In genomic region chr11:118908931-118909618, GRCh38 we compare ENCODE assay signal across 8 cellular contexts. TPM values are rescaled to one million over a fixed set of nuclear protein-coding genes. Genes with fewer than 3 reads are reported as not detected.
DNase-seq lines count a peak whose midpoint lies in the region; ATAC-seq, FAIRE-seq and TF ChIP-seq lines count a peak whose summit lies in the region.

No MANE protein-coding gene starts in this region.

- no peak for TF ChIP-seq CTCF in colonic mucosa (IDR thresholded peaks at IDR 0.05)

- peak overlapping the region; percentile 100 for H3K27ac ChIP-seq in colonic mucosa
- peak overlapping the region; percentile 77 for H3K27ac ChIP-seq in stomach smooth muscle (ENCODE audit: low read length)

- intact Hi-C loops in colonic mucosa (cut with DNase I) = loop anchor here (10.0 kb wide), 1 partner anchor 214 kb away; no protein-coding TSS in a partner anchor

- H3K27me3 ChIP-seq in colonic mucosa = no peaks in the 10 kb centered on the region
- H3K27me3 ChIP-seq in stomach smooth muscle (ENCODE audit: control insufficient read depth in 1 of 2, insufficient read depth in 2 of 2, low read length in 2 of 2) = no peaks in the 10 kb centered on the region

- TF ChIP-seq POLR2A in GM12892 (IDR thresholded peaks at IDR 0.05; ENCODE audit: low read depth, low read length) = no peak

- H3K4me1 ChIP-seq in colonic mucosa (peaks cover 39% of the 10 kb centered on the region), stomach smooth muscle (ENCODE audit: control insufficient read depth, insufficient read depth, low read length) (peaks cover 76% of the 10 kb centered on the region)

- no peak for FAIRE-seq in GM12892 (lab: Jason Lieb, UNC)

- DNase-seq in GM03348 (ENCODE audit: low spot score) = peak; percentile 90
- DNase-seq in NCI-H69 (lab: John Stamatoyannopoulos, UW) = peak; percentile 97
- DNase-seq in colonic mucosa = peak; percentile 66
- peak; percentile 98 for DNase-seq in left kidney (ENCODE audit: low read depth, low spot score)
- DNase-seq in GM12892 (ENCODE audit: insufficient read length) = no peak

- H3K4me3 ChIP-seq in colonic mucosa (no peak overlapping the region), stomach smooth muscle (ENCODE audit: low read length in 2 of 2) (peak overlapping the region; percentile 62 to 70)

- H3K9ac ChIP-seq in colonic mucosa (ENCODE audit: low read depth in 2 of 2, low read length in 2 of 2) = peak overlapping the region in 1 of 2 donors; percentile 72
- peak overlapping the region; percentile 47 to 62 for H3K9ac ChIP-seq in stomach smooth muscle (ENCODE audit: low read length in 2 of 2)

- H3K9me3 ChIP-seq in colonic mucosa (no peaks in the 10 kb centered on the region), stomach smooth muscle (ENCODE audit: control insufficient read depth in 2 of 2, low read length in 2 of 2) (no peaks in the 10 kb centered on the region)

- H3K36me3 ChIP-seq in colonic mucosa (no peaks in the 10 kb centered on the region), stomach smooth muscle (ENCODE audit: control insufficient read depth in 2 of 2, insufficient read depth in 2 of 2, low read length in 2 of 2) (peaks cover 5 to 15% of the 10 kb centered on the region in 2 donors)

- ATAC-seq in GM18861 (IDR thresholded peaks at IDR 0.05; ENCODE audit: unreplicated experiment) (no peak), GM18502 (IDR thresholded peaks at IDR 0.05; ENCODE audit: poor library complexity, unreplicated experiment) (no peak)

RNA-seq across cellular contexts. Expression of gene BCL9L, which starts 16.7 kb away (rescaled TPM):
- total RNA-seq in colonic mucosa = 10 to 100 TPM; 31.4 to 37.4 TPM
- 3.1 TPM for polyA plus RNA-seq in GM12892 (2012; ENCODE audit: missing spikeins)

RNA-seq across cellular contexts. Expression of gene CXCR5, which starts 25.4 kb away (rescaled TPM):
- under 1 TPM; 0.05 to 0.19 TPM for total RNA-seq in colonic mucosa
- polyA plus RNA-seq in GM12892 (2012; ENCODE audit: missing spikeins) = 2.1 TPM

RNA-seq across cellular contexts. Expression of gene UPK2, which starts 47.0 kb away (rescaled TPM):
- total RNA-seq in colonic mucosa = not detected
- 1.5 TPM for polyA plus RNA-seq in GM12892 (2012; ENCODE audit: missing spikeins)
